In genomic region chr5:111755264-111755941, GRCh38 we compare ENCODE assay signal across 11 cellular contexts. TPM values are rescaled to one million over a fixed set of nuclear protein-coding genes. Genes with fewer than 3 reads are reported as not detected.
A peak's percentile ranks its signal among the peaks of the same experiment; 100 is the strongest.
DNase-seq lines count a peak whose midpoint lies in the region; ATAC-seq lines count a peak whose summit lies in the region.
"Had no signal": no experiment of that assay in that cellular context is flagged by ENCODE, and none has a peak within 500 bp of the region (broad histone marks: within the 10 kb centered on the region; RNA-seq: fewer than 3 reads in every experiment).

No MANE protein-coding gene starts in this region.

- H3K27ac ChIP-seq in iPS-20b (ENCODE audit: low read length) (peak overlapping the region; percentile 75), temporal lobe (ENCODE audit: low read depth, low read length) (peak overlapping the region; percentile 2)

- peaks cover 39% of the 10 kb centered on the region; the same call in 1 of the 2 replicates for H3K36me3 ChIP-seq in iPS-20b (ENCODE audit: insufficient read depth, low read depth, low read length)

- H3K27ac Mint-ChIP-seq in activated naive CD4-positive, alpha-beta T cell treated with anti-CD3 and anti-CD28 coated beads for 36 hours, result no peak overlapping the region
- H3K27ac Mint-ChIP-seq in activated naive CD4-positive, alpha-beta T cell treated with anti-CD3 and anti-CD28 coated beads, Interleukin-2, amount 50 U/mL, for 72 hours, result no peak overlapping the region
- no peak overlapping the region for H3K27ac Mint-ChIP-seq in activated T-helper 17 cell treated with anti-CD3 and anti-CD28 coated beads, Interleukin-2, amount 50 U/mL, for 72 hours

- H3K4me3 ChIP-seq in iPS-20b (ENCODE audit: low read length), result peak overlapping the region; percentile 94

- peaks cover 23% of the 10 kb centered on the region; the same call in 1 of the 2 replicates for H3K4me1 ChIP-seq in iPS-20b (ENCODE audit: insufficient read depth, low read length)

- peaks cover 16% of the 10 kb centered on the region for H3K4me1 Mint-ChIP-seq in activated naive CD4-positive, alpha-beta T cell treated with anti-CD3 and anti-CD28 coated beads for 36 hours (ENCODE audit: low read depth)
- no peaks in the 10 kb centered on the region for H3K4me1 Mint-ChIP-seq in activated T-helper 17 cell treated with anti-CD3 and anti-CD28 coated beads, Interleukin-2, amount 50 U/mL, for 72 hours

- H3K9me3 Mint-ChIP-seq in activated naive CD4-positive, alpha-beta T cell treated with anti-CD3 and anti-CD28 coated beads for 36 hours, result no peaks in the 10 kb centered on the region
- H3K9me3 Mint-ChIP-seq in activated naive CD4-positive, alpha-beta T cell treated with anti-CD3 and anti-CD28 coated beads, Interleukin-2, amount 50 U/mL, for 72 hours, result no peaks in the 10 kb centered on the region
- no peaks in the 10 kb centered on the region for H3K9me3 Mint-ChIP-seq in activated T-helper 17 cell treated with anti-CD3 and anti-CD28 coated beads, Interleukin-2, amount 50 U/mL, for 72 hours

- DNase-seq in activated naive CD4-positive, alpha-beta T cell treated with anti-CD3 and anti-CD28 coated beads for 36 hours, result no peak
- DNase-seq in activated naive CD4-positive, alpha-beta T cell treated with anti-CD3 and anti-CD28 coated beads, Interleukin-2, amount 50 U/mL, for 72 hours (ENCODE audit: low spot score in 2 of 2), result no peak
- DNase-seq in iPS-NIHi7 (ENCODE audit: extremely low spot score), result no peak
- DNase-seq: activated CD4-positive, CD25-positive, alpha-beta regulatory T cell; foreskin melanocyte; NCI-H1092 had no signal

- no peak for ATAC-seq in activated naive CD4-positive, alpha-beta T cell treated with anti-CD3 and anti-CD28 coated beads, Interleukin-2, amount 50 U/mL, for 72 hours
- ATAC-seq in activated T-helper 17 cell treated with anti-CD3 and anti-CD28 coated beads, Interleukin-2, amount 50 U/mL, for 72 hours (replicated peaks), result no peak
- ATAC-seq in GM18867 (IDR thresholded peaks at IDR 0.05; ENCODE audit: unreplicated experiment) (no peak), HG03521 (IDR thresholded peaks at IDR 0.05; ENCODE audit: unreplicated experiment) (no peak)

- peak overlapping the region; percentile 97 for H3K9ac ChIP-seq in iPS-20b (ENCODE audit: low read depth, low read length)

- H3K4me3 Mint-ChIP-seq in activated naive CD4-positive, alpha-beta T cell treated with anti-CD3 and anti-CD28 coated beads for 36 hours, result peak overlapping the region; percentile 30
- peak overlapping the region; percentile 17 for H3K4me3 Mint-ChIP-seq in activated T-helper 17 cell treated with anti-CD3 and anti-CD28 coated beads, Interleukin-2, amount 50 U/mL, for 72 hours

- H3K27me3 ChIP-seq in iPS-20b (ENCODE audit: insufficient read depth, low read length), result no peaks in the 10 kb centered on the region

- H3K36me3 Mint-ChIP-seq in activated naive CD4-positive, alpha-beta T cell treated with anti-CD3 and anti-CD28 coated beads for 36 hours (ENCODE audit: low read depth), result no peaks in the 10 kb centered on the region
- no peaks in the 10 kb centered on the region for H3K36me3 Mint-ChIP-seq in activated naive CD4-positive, alpha-beta T cell treated with anti-CD3 and anti-CD28 coated beads, Interleukin-2, amount 50 U/mL, for 72 hours
- H3K36me3 Mint-ChIP-seq in activated T-helper 17 cell treated with anti-CD3 and anti-CD28 coated beads, Interleukin-2, amount 50 U/mL, for 72 hours (ENCODE audit: low read depth), result peaks cover 5% of the 10 kb centered on the region

- intact Hi-C loops in activated naive CD4-positive, alpha-beta T cell treated with anti-CD3 and anti-CD28 coated beads for 36 hours (cut with micrococcal nuclease), result loop anchor here (5.0 to 10.0 kb wide), 4 partner anchors 471 to 949 kb away; partner anchors contain the start of gene TSLP

- CTCF ChIA-PET in activated naive CD4-positive, alpha-beta T cell treated with anti-CD3 and anti-CD28 coated beads for 36 hours (lab: Charles Lee), result interaction anchor here (1.1 kb wide), 1 partner anchor 22 kb away, joined by 4 read pairs; no protein-coding TSS in a partner anchor

- no peaks in the 10 kb centered on the region for H3K27me3 Mint-ChIP-seq in activated naive CD4-positive, alpha-beta T cell treated with anti-CD3 and anti-CD28 coated beads for 36 hours (ENCODE audit: low read depth)
- H3K27me3 Mint-ChIP-seq in activated T-helper 17 cell treated with anti-CD3 and anti-CD28 coated beads, Interleukin-2, amount 50 U/mL, for 72 hours, result peaks cover 8% of the 10 kb centered on the region

- no peaks in the 10 kb centered on the region for H3K9me3 ChIP-seq in iPS-20b (ENCODE audit: insufficient read depth, low read depth, low read length)

RNA-seq across cellular contexts. Expression of gene NREP, which starts 1.6 kb away (rescaled TPM):
- total RNA-seq in activated naive CD4-positive, alpha-beta T cell treated with anti-CD3 and anti-CD28 coated beads for 36 hours, result 1 to 10 TPM; 6.8 to 7.3 TPM
- 10 to 100 TPM in 1 of 2 donors, 1 to 10 TPM in 1; 7.7 to 28.7 TPM for total RNA-seq in activated naive CD4-positive, alpha-beta T cell treated with anti-CD3 and anti-CD28 coated beads, Interleukin-2, amount 50 U/mL, for 72 hours
- 10 to 100 TPM in 1 of 2 donors, 1 to 10 TPM in 1; 8.5 to 18.2 TPM for total RNA-seq in activated T-helper 17 cell treated with anti-CD3 and anti-CD28 coated beads, Interleukin-2, amount 50 U/mL, for 72 hours
- total RNA-seq in temporal lobe, result 551 TPM

Comparison
In these comparisons a context has a peak if more than half of its experiments do, and no peak if none do; other contexts are left out.
1. RNA of gene NREP, which starts 1.6 kb away (total RNA-seq): 551 TPM in temporal lobe (single experiment); 7.7 to 28.7 TPM in activated naive CD4-positive, alpha-beta T cell treated with anti-CD3 and anti-CD28 coated beads, Interleukin-2, amount 50 U/mL, for 72 hours, 8.5 to 18.2 TPM in activated T-helper 17 cell treated with anti-CD3 and anti-CD28 coated beads, Interleukin-2, amount 50 U/mL, for 72 hours and 6.8 to 7.3 TPM in activated naive CD4-positive, alpha-beta T cell treated with anti-CD3 and anti-CD28 coated beads for 36 hours; every median in the first group is over 10 times any median in the second.